ENCODE assay signal across 1 cellular context in genomic region chr15:77784361-77785292, GRCh38.
A peak's percentile ranks its signal among the peaks of the same experiment; 100 is the strongest.
TF ChIP-seq lines count a peak whose summit lies in the region.

No MANE protein-coding gene starts in this region.

TF ChIP-seq in K562, 482 proteins besides CTCF, POLR2A, EP300 and RAD21 (continued from another document and continues in another):
- TF ChIP-seq, protein P1, sequence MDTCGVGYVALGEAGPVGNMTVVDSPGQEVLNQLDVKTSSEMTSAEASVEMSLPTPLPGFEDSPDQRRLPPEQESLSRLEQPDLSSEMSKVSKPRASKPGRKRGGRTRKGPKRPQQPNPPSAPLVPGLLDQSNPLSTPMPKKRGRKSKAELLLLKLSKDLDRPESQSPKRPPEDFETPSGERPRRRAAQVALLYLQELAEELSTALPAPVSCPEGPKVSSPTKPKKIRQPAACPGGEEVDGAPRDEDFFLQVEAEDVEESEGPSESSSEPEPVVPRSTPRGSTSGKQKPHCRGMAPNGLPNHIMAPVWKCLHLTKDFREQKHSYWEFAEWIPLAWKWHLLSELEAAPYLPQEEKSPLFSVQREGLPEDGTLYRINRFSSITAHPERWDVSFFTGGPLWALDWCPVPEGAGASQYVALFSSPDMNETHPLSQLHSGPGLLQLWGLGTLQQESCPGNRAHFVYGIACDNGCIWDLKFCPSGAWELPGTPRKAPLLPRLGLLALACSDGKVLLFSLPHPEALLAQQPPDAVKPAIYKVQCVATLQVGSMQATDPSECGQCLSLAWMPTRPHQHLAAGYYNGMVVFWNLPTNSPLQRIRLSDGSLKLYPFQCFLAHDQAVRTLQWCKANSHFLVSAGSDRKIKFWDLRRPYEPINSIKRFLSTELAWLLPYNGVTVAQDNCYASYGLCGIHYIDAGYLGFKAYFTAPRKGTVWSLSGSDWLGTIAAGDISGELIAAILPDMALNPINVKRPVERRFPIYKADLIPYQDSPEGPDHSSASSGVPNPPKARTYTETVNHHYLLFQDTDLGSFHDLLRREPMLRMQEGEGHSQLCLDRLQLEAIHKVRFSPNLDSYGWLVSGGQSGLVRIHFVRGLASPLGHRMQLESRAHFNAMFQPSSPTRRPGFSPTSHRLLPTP (IDR thresholded peaks at IDR 0.05; ENCODE audit: borderline replicate concordance, extremely low read depth, insufficient read length), result no peak
- TF ChIP-seq SMARCA5 (IDR thresholded peaks at IDR 0.05) (peak; percentile 89; the same call in 1 of the 2 replicates), ESRRB (CRISPR knock-in tag; IDR thresholded peaks at IDR 0.05; ENCODE audit: borderline replicate concordance) (no peak), ZFX (CRISPR knock-in tag; IDR thresholded peaks at IDR 0.05) (no peak), TBL1XR1 (IDR thresholded peaks at IDR 0.05; ENCODE audit: low read length in 2 of 2) (no peak), MAZ (CRISPR knock-in tag; conservative IDR thresholded peaks at IDR 0.05 in 1 of 2, IDR thresholded peaks at IDR 0.05 in 1 of 2) (no peak), EP400 (IDR thresholded peaks at IDR 0.05) (no peak), HNRNPH1 (optimal IDR thresholded peaks at IDR 0.05; ENCODE audit: low read depth, low read length) (no peak), RBM25 (IDR thresholded peaks at IDR 0.05; ENCODE audit: low read depth, low read length, severe bottlenecking) (peak; percentile 67), KLF16 (IDR thresholded peaks at IDR 0.05) (0 out of 2 replicates have a peak, but pooled peaks have one; percentile 20), ZNF717 (CRISPR knock-in tag; IDR thresholded peaks at IDR 0.05) (no peak), CREB1 (IDR thresholded peaks at IDR 0.05) (no peak), CREB1 (CRISPR knock-in tag; IDR thresholded peaks at IDR 0.05) (no peak), ZNF224 (CRISPR knock-in tag; IDR thresholded peaks at IDR 0.05) (no peak), USF2 (CRISPR knock-in tag; IDR thresholded peaks at IDR 0.05) (no peak), HCFC1 (IDR thresholded peaks at IDR 0.05; ENCODE audit: low read depth, low read length) (no peak), SETDB1 (IDR thresholded peaks at IDR 0.05; ENCODE audit: low read length) (no peak), ZNF316 (IDR thresholded peaks at IDR 0.05) (peak; percentile 69), GATAD2B (IDR thresholded peaks at IDR 0.05; ENCODE audit: borderline replicate concordance) (no peak), ZNF124 (CRISPR knock-in tag; IDR thresholded peaks at IDR 0.05) (no peak), IFI16 (CRISPR knock-in tag; IDR thresholded peaks at IDR 0.05) (no peak), RCOR1 (IDR thresholded peaks at IDR 0.05; ENCODE audit: borderline replicate concordance in 1 of 2, low read depth in 2 of 2, low read length in 2 of 2) (0 out of 4 replicates have a peak, but pooled peaks of 1 of the 2 experiments have one; percentile 57), JUND (IDR thresholded peaks at IDR 0.05; ENCODE audit: borderline replicate concordance, low read depth, low read length) (0 out of 2 replicates have a peak, but pooled peaks have one; percentile 33), JUND (tag; IDR thresholded peaks at IDR 0.05; ENCODE audit: borderline replicate concordance, low read depth, low read length) (no peak), ZNF212 (CRISPR knock-in tag; IDR thresholded peaks at IDR 0.05) (no peak), ELF1 (tag; IDR thresholded peaks at IDR 0.05) (no peak), NEUROD1 (IDR thresholded peaks at IDR 0.05; ENCODE audit: borderline replicate concordance, low read depth, low read length, partially characterized antibody) (no peak), TARDBP (IDR thresholded peaks at IDR 0.05) (no peak), SRSF3 (IDR thresholded peaks at IDR 0.05; ENCODE audit: insufficient read depth, low read length) (no peak), MCM5 (IDR thresholded peaks at IDR 0.05; ENCODE audit: low read depth) (no peak), ETS1 (conservative IDR thresholded peaks at IDR 0.05; ENCODE audit: control insufficient read depth, low read depth, low read length) (no peak), FOXM1 (IDR thresholded peaks at IDR 0.05; ENCODE audit: low read depth) (0 out of 2 replicates have a peak, but pooled peaks have one; percentile 12), FOXM1 (CRISPR knock-in tag; IDR thresholded peaks at IDR 0.05; ENCODE audit: low read depth) (no peak), HDAC2 (IDR thresholded peaks at IDR 0.05) (peak; percentile 73), RBM22 (IDR thresholded peaks at IDR 0.05; ENCODE audit: low read depth, low read length, poor library complexity, severe bottlenecking) (no peak), ZNF24 (IDR thresholded peaks at IDR 0.05) (no peak), THRAP3 (IDR thresholded peaks at IDR 0.05; ENCODE audit: borderline replicate concordance) (no peak), NFIC (IDR thresholded peaks at IDR 0.05) (peak; percentile 29), ZNF639 (CRISPR knock-in tag; conservative IDR thresholded peaks at IDR 0.05 in 1 of 2, IDR thresholded peaks at IDR 0.05 in 1 of 2) (no peak), TAF1 (IDR thresholded peaks at IDR 0.05; ENCODE audit: control insufficient read depth, extremely low read depth, insufficient read depth, low read length, severe bottlenecking) (no peak)
- TF ChIP-seq, protein P2, sequence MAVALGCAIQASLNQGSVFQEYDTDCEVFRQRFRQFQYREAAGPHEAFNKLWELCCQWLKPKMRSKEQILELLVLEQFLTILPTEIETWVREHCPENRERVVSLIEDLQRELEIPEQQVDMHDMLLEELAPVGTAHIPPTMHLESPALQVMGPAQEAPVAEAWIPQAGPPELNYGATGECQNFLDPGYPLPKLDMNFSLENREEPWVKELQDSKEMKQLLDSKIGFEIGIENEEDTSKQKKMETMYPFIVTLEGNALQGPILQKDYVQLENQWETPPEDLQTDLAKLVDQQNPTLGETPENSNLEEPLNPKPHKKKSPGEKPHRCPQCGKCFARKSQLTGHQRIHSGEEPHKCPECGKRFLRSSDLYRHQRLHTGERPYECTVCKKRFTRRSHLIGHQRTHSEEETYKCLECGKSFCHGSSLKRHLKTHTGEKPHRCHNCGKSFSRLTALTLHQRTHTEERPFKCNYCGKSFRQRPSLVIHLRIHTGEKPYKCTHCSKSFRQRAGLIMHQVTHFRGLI (CRISPR knock-in tag; IDR thresholded peaks at IDR 0.05), result no peak
- TF ChIP-seq, protein P3, sequence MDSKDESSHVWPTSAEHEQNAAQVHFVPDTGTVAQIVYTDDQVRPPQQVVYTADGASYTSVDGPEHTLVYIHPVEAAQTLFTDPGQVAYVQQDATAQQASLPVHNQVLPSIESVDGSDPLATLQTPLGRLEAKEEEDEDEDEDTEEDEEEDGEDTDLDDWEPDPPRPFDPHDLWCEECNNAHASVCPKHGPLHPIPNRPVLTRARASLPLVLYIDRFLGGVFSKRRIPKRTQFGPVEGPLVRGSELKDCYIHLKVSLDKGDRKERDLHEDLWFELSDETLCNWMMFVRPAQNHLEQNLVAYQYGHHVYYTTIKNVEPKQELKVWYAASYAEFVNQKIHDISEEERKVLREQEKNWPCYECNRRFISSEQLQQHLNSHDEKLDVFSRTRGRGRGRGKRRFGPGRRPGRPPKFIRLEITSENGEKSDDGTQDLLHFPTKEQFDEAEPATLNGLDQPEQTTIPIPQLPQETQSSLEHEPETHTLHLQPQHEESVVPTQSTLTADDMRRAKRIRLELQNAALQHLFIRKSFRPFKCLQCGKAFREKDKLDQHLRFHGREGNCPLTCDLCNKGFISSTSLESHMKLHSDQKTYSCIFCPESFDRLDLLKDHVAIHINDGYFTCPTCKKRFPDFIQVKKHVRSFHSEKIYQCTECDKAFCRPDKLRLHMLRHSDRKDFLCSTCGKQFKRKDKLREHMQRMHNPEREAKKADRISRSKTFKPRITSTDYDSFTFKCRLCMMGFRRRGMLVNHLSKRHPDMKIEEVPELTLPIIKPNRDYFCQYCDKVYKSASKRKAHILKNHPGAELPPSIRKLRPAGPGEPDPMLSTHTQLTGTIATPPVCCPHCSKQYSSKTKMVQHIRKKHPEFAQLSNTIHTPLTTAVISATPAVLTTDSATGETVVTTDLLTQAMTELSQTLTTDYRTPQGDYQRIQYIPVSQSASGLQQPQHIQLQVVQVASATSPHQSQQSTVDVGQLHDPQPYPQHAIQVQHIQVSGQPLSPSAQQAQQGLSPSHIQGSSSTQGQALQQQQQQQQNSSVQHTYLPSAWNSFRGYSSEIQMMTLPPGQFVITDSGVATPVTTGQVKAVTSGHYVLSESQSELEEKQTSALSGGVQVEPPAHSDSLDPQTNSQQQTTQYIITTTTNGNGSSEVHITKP (IDR thresholded peaks at IDR 0.05; ENCODE audit: partially characterized antibody), result no peak
- TF ChIP-seq, protein P4, sequence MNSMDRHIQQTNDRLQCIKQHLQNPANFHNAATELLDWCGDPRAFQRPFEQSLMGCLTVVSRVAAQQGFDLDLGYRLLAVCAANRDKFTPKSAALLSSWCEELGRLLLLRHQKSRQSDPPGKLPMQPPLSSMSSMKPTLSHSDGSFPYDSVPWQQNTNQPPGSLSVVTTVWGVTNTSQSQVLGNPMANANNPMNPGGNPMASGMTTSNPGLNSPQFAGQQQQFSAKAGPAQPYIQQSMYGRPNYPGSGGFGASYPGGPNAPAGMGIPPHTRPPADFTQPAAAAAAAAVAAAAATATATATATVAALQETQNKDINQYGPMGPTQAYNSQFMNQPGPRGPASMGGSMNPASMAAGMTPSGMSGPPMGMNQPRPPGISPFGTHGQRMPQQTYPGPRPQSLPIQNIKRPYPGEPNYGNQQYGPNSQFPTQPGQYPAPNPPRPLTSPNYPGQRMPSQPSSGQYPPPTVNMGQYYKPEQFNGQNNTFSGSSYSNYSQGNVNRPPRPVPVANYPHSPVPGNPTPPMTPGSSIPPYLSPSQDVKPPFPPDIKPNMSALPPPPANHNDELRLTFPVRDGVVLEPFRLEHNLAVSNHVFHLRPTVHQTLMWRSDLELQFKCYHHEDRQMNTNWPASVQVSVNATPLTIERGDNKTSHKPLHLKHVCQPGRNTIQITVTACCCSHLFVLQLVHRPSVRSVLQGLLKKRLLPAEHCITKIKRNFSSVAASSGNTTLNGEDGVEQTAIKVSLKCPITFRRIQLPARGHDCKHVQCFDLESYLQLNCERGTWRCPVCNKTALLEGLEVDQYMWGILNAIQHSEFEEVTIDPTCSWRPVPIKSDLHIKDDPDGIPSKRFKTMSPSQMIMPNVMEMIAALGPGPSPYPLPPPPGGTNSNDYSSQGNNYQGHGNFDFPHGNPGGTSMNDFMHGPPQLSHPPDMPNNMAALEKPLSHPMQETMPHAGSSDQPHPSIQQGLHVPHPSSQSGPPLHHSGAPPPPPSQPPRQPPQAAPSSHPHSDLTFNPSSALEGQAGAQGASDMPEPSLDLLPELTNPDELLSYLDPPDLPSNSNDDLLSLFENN (IDR thresholded peaks at IDR 0.05; ENCODE audit: low read depth in 2 of 2, low read length in 2 of 2), result no peak
- TF ChIP-seq, protein P5, sequence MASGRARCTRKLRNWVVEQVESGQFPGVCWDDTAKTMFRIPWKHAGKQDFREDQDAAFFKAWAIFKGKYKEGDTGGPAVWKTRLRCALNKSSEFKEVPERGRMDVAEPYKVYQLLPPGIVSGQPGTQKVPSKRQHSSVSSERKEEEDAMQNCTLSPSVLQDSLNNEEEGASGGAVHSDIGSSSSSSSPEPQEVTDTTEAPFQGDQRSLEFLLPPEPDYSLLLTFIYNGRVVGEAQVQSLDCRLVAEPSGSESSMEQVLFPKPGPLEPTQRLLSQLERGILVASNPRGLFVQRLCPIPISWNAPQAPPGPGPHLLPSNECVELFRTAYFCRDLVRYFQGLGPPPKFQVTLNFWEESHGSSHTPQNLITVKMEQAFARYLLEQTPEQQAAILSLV (tag; IDR thresholded peaks at IDR 0.05), result no peak
- TF ChIP-seq, protein P6, sequence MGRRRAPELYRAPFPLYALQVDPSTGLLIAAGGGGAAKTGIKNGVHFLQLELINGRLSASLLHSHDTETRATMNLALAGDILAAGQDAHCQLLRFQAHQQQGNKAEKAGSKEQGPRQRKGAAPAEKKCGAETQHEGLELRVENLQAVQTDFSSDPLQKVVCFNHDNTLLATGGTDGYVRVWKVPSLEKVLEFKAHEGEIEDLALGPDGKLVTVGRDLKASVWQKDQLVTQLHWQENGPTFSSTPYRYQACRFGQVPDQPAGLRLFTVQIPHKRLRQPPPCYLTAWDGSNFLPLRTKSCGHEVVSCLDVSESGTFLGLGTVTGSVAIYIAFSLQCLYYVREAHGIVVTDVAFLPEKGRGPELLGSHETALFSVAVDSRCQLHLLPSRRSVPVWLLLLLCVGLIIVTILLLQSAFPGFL (CRISPR knock-in tag; IDR thresholded peaks at IDR 0.05), result no peak
